ENCODE assay signal across 28 cellular contexts in genomic region chr6:53210821-53211220, GRCh38.
"Had no signal": no experiment of that assay in that cellular context is flagged by ENCODE, and none has a peak within 500 bp of the region (broad histone marks: within the 10 kb centered on the region; RNA-seq: fewer than 3 reads in every experiment).

No MANE protein-coding gene starts in this region.

- FAIRE-seq: endometrium, endothelial cell of umbilical vein had no signal

- H3K27ac ChIP-seq: adrenal gland, body of pancreas, breast epithelium, cardiac muscle cell, colonic mucosa, epithelial cell of prostate, esophagus squamous epithelium, gastroesophageal sphincter had no signal

- H3K27me3 ChIP-seq: adrenal gland, body of pancreas, breast epithelium, cardiac muscle cell, colonic mucosa, esophagus squamous epithelium, gastroesophageal sphincter had no signal

- H3K36me3 ChIP-seq: adrenal gland, breast epithelium, cardiac muscle cell, colonic mucosa, esophagus squamous epithelium, gastroesophageal sphincter had no signal

- DNase-seq: activated CD4-positive, alpha-beta memory T cell treated with anti-CD3 and anti-CD28 coated beads, Interleukin-2, amount 10 ng/mL, durations not matched to agents 7 days and 5 days; activated CD4-positive, alpha-beta T cell treated with anti-CD3 and anti-CD28 coated beads for 1 hour; activated CD4-positive, alpha-beta T cell treated with anti-CD3 and anti-CD28 coated beads for 4 hours; activated CD4-positive, alpha-beta T cell treated with anti-CD3 and anti-CD28 coated beads, Interleukin-2, amount 10 ng/mL, durations not matched to agents 7 days and 5 days; activated CD4-positive, alpha-beta T cell treated with anti-CD3 and anti-CD28 coated beads, Interleukin-2, amount 50 U/mL, for 4 hours; activated effector memory CD4-positive, alpha-beta T cell treated with anti-CD3 and anti-CD28 coated beads, Interleukin-2, amount 50 U/mL, for 16 hours; activated naive CD4-positive, alpha-beta T cell treated with anti-CD3 and anti-CD28 coated beads for 36 hours; activated naive CD8-positive, alpha-beta T cell treated with anti-CD3 and anti-CD28 coated beads for 36 hours; activated naive CD8-positive, alpha-beta T cell treated with anti-CD3 and anti-CD28 coated beads, Interleukin-2, amount 50 U/mL, for 24 hours; activated T-cell treated with anti-CD3 and anti-CD28 coated beads, Interleukin-2, amount 50 U/mL, for 1 hour; activated T-cell treated with anti-CD3 and anti-CD28 coated beads, Interleukin-2, amount 50 U/mL, for 48 hours; adrenal gland; amygdala; aorta; body of pancreas; central memory CD4-positive, alpha-beta T cell; cerebellar nuclear complex; colonic mucosa; effector CD8-positive, alpha-beta T cell; esophagus squamous epithelium; foreskin melanocyte; T-helper 2 cell had no signal

- H3K4me3 ChIP-seq: adrenal gland, body of pancreas, breast epithelium, cardiac muscle cell, colonic mucosa, esophagus squamous epithelium, gastroesophageal sphincter had no signal

- H3K4me1 ChIP-seq: adrenal gland, body of pancreas, breast epithelium, colonic mucosa, esophagus squamous epithelium, gastroesophageal sphincter had no signal

- H3K9me3 ChIP-seq: adrenal gland, body of pancreas, breast epithelium, colonic mucosa had no signal
